Comparison of ENCODE assay signal across 8 cellular contexts in genomic region chr16:84819644-84820304, GRCh38. TPM values are rescaled to one million over a fixed set of nuclear protein-coding genes. Genes with fewer than 3 reads are reported as not detected.
DNase-seq lines count a peak whose midpoint lies in the region; ATAC-seq, FAIRE-seq and TF ChIP-seq lines count a peak whose summit lies in the region.

A gene with protein sequence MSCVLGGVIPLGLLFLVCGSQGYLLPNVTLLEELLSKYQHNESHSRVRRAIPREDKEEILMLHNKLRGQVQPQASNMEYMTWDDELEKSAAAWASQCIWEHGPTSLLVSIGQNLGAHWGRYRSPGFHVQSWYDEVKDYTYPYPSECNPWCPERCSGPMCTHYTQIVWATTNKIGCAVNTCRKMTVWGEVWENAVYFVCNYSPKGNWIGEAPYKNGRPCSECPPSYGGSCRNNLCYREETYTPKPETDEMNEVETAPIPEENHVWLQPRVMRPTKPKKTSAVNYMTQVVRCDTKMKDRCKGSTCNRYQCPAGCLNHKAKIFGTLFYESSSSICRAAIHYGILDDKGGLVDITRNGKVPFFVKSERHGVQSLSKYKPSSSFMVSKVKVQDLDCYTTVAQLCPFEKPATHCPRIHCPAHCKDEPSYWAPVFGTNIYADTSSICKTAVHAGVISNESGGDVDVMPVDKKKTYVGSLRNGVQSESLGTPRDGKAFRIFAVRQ (plus strand): TSS chr16:84819985. CDS start chr16:84838496, 18,511 bp downstream.

- H3K4me1 ChIP-seq in left ventricle myocardium inferior = peaks cover 38% of the 10 kb centered on the region
- peaks cover 9% of the 10 kb centered on the region for H3K4me1 ChIP-seq in thymus (ENCODE audit: control insufficient read depth, insufficient read depth, low read length)

- intact Hi-C loops in left ventricle myocardium inferior (cut with micrococcal nuclease) (no loop called here), posterior cingulate gyrus (cut with DNase I) (no loop called here)

- no peak for ATAC-seq in HG02884 (IDR thresholded peaks at IDR 0.05; ENCODE audit: unreplicated experiment)

- no peak for TF ChIP-seq CTCF in left ventricle myocardium inferior (IDR thresholded peaks at IDR 0.05; ENCODE audit: borderline replicate concordance)

- H3K4me3 ChIP-seq in left ventricle myocardium inferior (peak within 1 kb of the TSS; percentile 76), thymus (ENCODE audit: low read length) (peak within 1 kb of the TSS; percentile 22)

- H3K27ac ChIP-seq in left ventricle myocardium inferior (replicated peaks) (peak within 1 kb of the TSS; percentile 83), thymus (ENCODE audit: low read depth) (no peak within 1 kb of the TSS)

- FAIRE-seq in GM18507 (lab: Jason Lieb, UNC) = no peak

- H3K27me3 ChIP-seq in left ventricle myocardium inferior (ENCODE audit: low read depth) (peaks cover 47% of the 10 kb centered on the region), thymus (ENCODE audit: control insufficient read depth, insufficient read depth) (peaks cover 12% of the 10 kb centered on the region)

- H3K36me3 ChIP-seq in left ventricle myocardium inferior = no peaks in the 10 kb centered on the region
- H3K36me3 ChIP-seq in thymus (ENCODE audit: control insufficient read depth, insufficient read depth) = no peaks in the 10 kb centered on the region

- DNase-seq in GM18507 (ENCODE audit: extremely low spot score, insufficient read length, low read depth) = peak; percentile 38
- peak; percentile 85 for DNase-seq in NCI-H1436 treated with DMSO at 0.1 percent for 48 hours (lab: John Stamatoyannopoulos, UW)
- peak; percentile 76 for DNase-seq in T-helper 22 cell (ENCODE audit: low read depth)
- DNase-seq in amygdala (lab: John Stamatoyannopoulos, UW) = peak in 55 of 56 donors; percentile 9 to 96 (median 75)
- peak; percentile 96 for DNase-seq in left ventricle myocardium inferior
- DNase-seq in posterior cingulate gyrus = peak; percentile 82 to 99 (median 92)

- 5% methylated on average over 53 of the region's 53 CpGs for WGBS in thymus

- no peaks in the 10 kb centered on the region for H3K9me3 ChIP-seq in left ventricle myocardium inferior (replicated peaks)
- no peaks in the 10 kb centered on the region for H3K9me3 ChIP-seq in thymus (ENCODE audit: control insufficient read depth)

RNA-seq across cellular contexts. Expression of the gene that starts here (rescaled TPM):
- total RNA-seq in left ventricle myocardium inferior = 12.8 TPM
- 7.2 TPM for polyA plus RNA-seq in thymus

Comparison
In these comparisons a context has a peak if more than half of its experiments do, and no peak if none do; other contexts are left out.
1. DNase-seq: peak in every context shown above with its lines; median percentile 96 in left ventricle myocardium inferior; 92 in posterior cingulate gyrus; 85 in NCI-H1436 treated with DMSO at 0.1 percent for 48 hours; 76 in T-helper 22 cell; 75 in amygdala; 38 in GM18507.